Comparison of ENCODE assay signal across 10 cellular contexts in the genomic region with DNA sequence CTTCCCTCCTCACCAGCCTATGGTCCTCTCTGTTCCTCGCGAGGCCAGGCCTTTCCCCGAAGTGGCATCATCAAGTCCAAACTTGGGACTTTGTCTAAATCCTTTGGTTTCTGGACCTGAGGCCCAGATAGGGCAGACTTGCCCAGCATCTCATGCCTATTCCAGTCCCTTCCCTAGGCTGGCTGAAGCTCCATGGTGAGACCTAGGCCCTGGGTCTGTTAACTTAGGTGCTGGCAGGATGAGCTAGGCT. TPM values are rescaled to one million over a fixed set of nuclear protein-coding genes. Genes with fewer than 3 reads are reported as not detected.
DNase-seq lines count a peak whose midpoint lies in the region; ATAC-seq and TF ChIP-seq lines count a peak whose summit lies in the region.
"Had no signal": no experiment of that assay in that cellular context is flagged by ENCODE, and none has a peak within 500 bp of the region (broad histone marks: within the 10 kb centered on the region; RNA-seq: fewer than 3 reads in every experiment).

No MANE protein-coding gene starts in this region.

- peaks cover 34% of the 10 kb centered on the region for H3K4me1 Mint-ChIP-seq in activated CD4-positive, alpha-beta T cell treated with anti-CD3 and anti-CD28 coated beads for 36 hours
- peaks cover 45% of the 10 kb centered on the region for H3K4me1 Mint-ChIP-seq in activated naive CD8-positive, alpha-beta T cell (ENCODE audit: low read depth)

- peaks cover 36% of the 10 kb centered on the region for H3K36me3 Mint-ChIP-seq in activated CD4-positive, alpha-beta T cell treated with anti-CD3 and anti-CD28 coated beads for 36 hours (ENCODE audit: low read depth)
- H3K36me3 Mint-ChIP-seq in activated naive CD8-positive, alpha-beta T cell: no peaks in the 10 kb centered on the region

- H3K9me3 ChIP-seq in right lobe of liver (no peaks in the 10 kb centered on the region), stomach smooth muscle (ENCODE audit: control insufficient read depth in 2 of 2, low read length in 2 of 2) (no peaks in the 10 kb centered on the region)
- H3K9me3 ChIP-seq: A549 had no signal

- H3K27ac ChIP-seq in right lobe of liver (peak overlapping the region in 2 of 3 donors; percentile 94 to 97), stomach smooth muscle (ENCODE audit: low read length) (peak overlapping the region; percentile 98)

- H3K27me3 ChIP-seq in right lobe of liver: no peaks in the 10 kb centered on the region
- H3K27me3 ChIP-seq in stomach smooth muscle (ENCODE audit: control insufficient read depth in 1 of 2, insufficient read depth in 2 of 2, low read length in 2 of 2): no peaks in the 10 kb centered on the region

- no peak for TF ChIP-seq POLR2A in right lobe of liver (IDR thresholded peaks at IDR 0.05)

- DNase-seq in activated CD4-positive, alpha-beta T cell treated with anti-CD3 and anti-CD28 coated beads for 36 hours: no peak
- no peak for DNase-seq in activated CD4-positive, alpha-beta T cell treated with anti-CD3 and anti-CD28 coated beads, Interleukin-2, amount 50 U/mL, for 48 hours
- DNase-seq in right lobe of liver (no peak), HCEC 1CT (no peak)
- DNase-seq: NCI-H146 had no signal

- CTCF ChIA-PET in activated CD4-positive, alpha-beta T cell treated with anti-CD3 and anti-CD28 coated beads for 36 hours (lab: Charles Lee): interaction anchor here (1.0 kb wide), 1 partner anchor 128 kb away, joined by 3 read pairs; no protein-coding TSS in a partner anchor

- peak overlapping the region; percentile 85 for H3K27ac Mint-ChIP-seq in activated CD4-positive, alpha-beta T cell treated with anti-CD3 and anti-CD28 coated beads for 36 hours
- peak overlapping the region; percentile 89 for H3K27ac Mint-ChIP-seq in activated naive CD8-positive, alpha-beta T cell

- no peak for ATAC-seq in activated CD4-positive, alpha-beta T cell treated with anti-CD3 and anti-CD28 coated beads for 36 hours
- ATAC-seq in right lobe of liver: no peak
- ATAC-seq in HG03196 (IDR thresholded peaks at IDR 0.05; ENCODE audit: unreplicated experiment): no peak
- ATAC-seq in GM19452 (IDR thresholded peaks at IDR 0.05; ENCODE audit: unreplicated experiment): no peak

- no peaks in the 10 kb centered on the region for H3K27me3 Mint-ChIP-seq in activated CD4-positive, alpha-beta T cell treated with anti-CD3 and anti-CD28 coated beads for 36 hours
- no peaks in the 10 kb centered on the region for H3K27me3 Mint-ChIP-seq in activated naive CD8-positive, alpha-beta T cell

- H3K4me1 ChIP-seq in right lobe of liver: peaks cover 0 to 51% (median 17%) of the 10 kb centered on the region in 4 donors
- H3K4me1 ChIP-seq in stomach smooth muscle (ENCODE audit: control insufficient read depth, insufficient read depth, low read length): peaks cover 51% of the 10 kb centered on the region

- H3K4me3 ChIP-seq in right lobe of liver (no peak overlapping the region), stomach smooth muscle (ENCODE audit: low read length in 2 of 2) (no peak overlapping the region)
- H3K4me3 ChIP-seq: A549 had no signal

- H3K36me3 ChIP-seq in right lobe of liver (peaks cover 0 to 19% (median 9%) of the 10 kb centered on the region in 4 donors), stomach smooth muscle (ENCODE audit: control insufficient read depth in 2 of 2, insufficient read depth in 2 of 2, low read length in 2 of 2) (peaks cover 16 to 26% of the 10 kb centered on the region in 2 donors)

- no peak for TF ChIP-seq CTCF in right lobe of liver (IDR thresholded peaks at IDR 0.05)

- WGBS in right lobe of liver (ENCODE audit: insufficient coverage, low coverage, low lambda C conversion rate, missing lambda C conversion rate): 77% methylated on average over 3 of the region's 3 CpGs

- no peak overlapping the region for H3K4me3 Mint-ChIP-seq in activated CD4-positive, alpha-beta T cell treated with anti-CD3 and anti-CD28 coated beads for 36 hours
- peak overlapping the region; percentile 77 for H3K4me3 Mint-ChIP-seq in activated naive CD8-positive, alpha-beta T cell

- H3K9me3 Mint-ChIP-seq in activated CD4-positive, alpha-beta T cell treated with anti-CD3 and anti-CD28 coated beads for 36 hours (ENCODE audit: low read depth): no peaks in the 10 kb centered on the region
- no peaks in the 10 kb centered on the region for H3K9me3 Mint-ChIP-seq in activated naive CD8-positive, alpha-beta T cell (ENCODE audit: low read depth)

- intact Hi-C loops in activated CD4-positive, alpha-beta T cell treated with anti-CD3 and anti-CD28 coated beads for 36 hours (cut with DNase I, micrococcal nuclease): no loop called here
- intact Hi-C loops in right lobe of liver (cut with DNase I): no loop called here

- peak overlapping the region in 1 of 2 donors; percentile 81 for H3K9ac ChIP-seq in stomach smooth muscle (ENCODE audit: low read length in 2 of 2)

- POLR2A ChIA-PET in activated CD4-positive, alpha-beta T cell treated with anti-CD3 and anti-CD28 coated beads for 36 hours (lab: Charles Lee): interaction anchor here (1.1 to 1.4 kb wide), 2 partner anchors 12 to 19 kb away, joined by 3 read pairs; no protein-coding TSS in a partner anchor

RNA-seq across cellular contexts. Expression of gene RELA, which starts 11.5 kb away (rescaled TPM):
- total RNA-seq in activated CD4-positive, alpha-beta T cell treated with anti-CD3 and anti-CD28 coated beads for 36 hours: 100 to 1,000 TPM in 1 of 2 experiments, 10 to 100 TPM in 1; 76.9 to 109 TPM
- 10 to 100 TPM; 27.8 to 51.1 (median 41.9) TPM for total RNA-seq in right lobe of liver

RNA-seq across cellular contexts. Expression of gene SIPA1, which starts 13.4 kb away (rescaled TPM):
- 100 to 1,000 TPM; 181 to 202 TPM for total RNA-seq in activated CD4-positive, alpha-beta T cell treated with anti-CD3 and anti-CD28 coated beads for 36 hours
- 10 to 100 TPM; 21.1 to 34.1 (median 25.3) TPM for total RNA-seq in right lobe of liver

RNA-seq across cellular contexts. Expression of gene PCNX3, which starts 35.7 kb away (rescaled TPM):
- 10 to 100 TPM; 27.9 to 30.7 TPM for total RNA-seq in activated CD4-positive, alpha-beta T cell treated with anti-CD3 and anti-CD28 coated beads for 36 hours
- 10 to 100 TPM; 11.2 to 32.9 (median 12.4) TPM for total RNA-seq in right lobe of liver

RNA-seq across cellular contexts. Expression of gene MAP3K11, which starts 37.2 kb away (rescaled TPM):
- 10 to 100 TPM; 47.4 to 54.3 TPM for total RNA-seq in activated CD4-positive, alpha-beta T cell treated with anti-CD3 and anti-CD28 coated beads for 36 hours
- total RNA-seq in right lobe of liver: 10 to 100 TPM; 48.3 to 67.1 (median 60.9) TPM

RNA-seq across cellular contexts. Expression of gene KCNK7, which starts 55.7 kb away (rescaled TPM):
- under 1 TPM; 0.27 to 0.37 TPM for total RNA-seq in activated CD4-positive, alpha-beta T cell treated with anti-CD3 and anti-CD28 coated beads for 36 hours
- total RNA-seq in right lobe of liver: under 1 TPM in 1 of 6 experiments, not detected in 5; 0.31 TPM

Comparison
In these comparisons a context has a peak if more than half of its experiments do, and no peak if none do; other contexts are left out.
1. RNA of gene SIPA1, which starts 13.4 kb away (total RNA-seq): 181 to 202 TPM in activated CD4-positive, alpha-beta T cell treated with anti-CD3 and anti-CD28 coated beads for 36 hours; 21.1 to 34.1 TPM in right lobe of liver; every median in the first group is over 4 times any median in the second.